In the genomic region with DNA sequence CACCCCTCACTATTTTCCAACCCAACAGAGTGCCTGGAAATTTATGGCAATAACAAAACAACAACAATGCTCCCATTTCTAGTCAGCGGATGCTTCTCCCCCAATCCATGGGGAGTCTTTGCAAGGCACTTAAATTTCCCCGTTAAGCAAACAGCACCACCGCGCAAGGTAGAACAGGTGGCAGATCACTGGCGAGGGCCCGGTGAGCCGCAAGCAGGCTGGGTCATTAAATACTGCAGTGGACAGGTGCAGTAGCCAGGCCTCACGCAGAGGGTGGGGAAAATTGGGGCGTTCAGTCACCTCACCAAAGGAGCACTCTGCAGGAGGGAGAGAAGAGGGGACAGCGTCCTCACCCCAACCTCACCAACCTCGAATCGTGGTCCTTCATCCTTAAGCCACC, we compare ENCODE assay signal across 26 cellular contexts.
"Had no signal": no experiment of that assay in that cellular context is flagged by ENCODE, and none has a peak within 500 bp of the region (broad histone marks: within the 10 kb centered on the region; RNA-seq: fewer than 3 reads in every experiment).

No MANE protein-coding gene starts in this region.

- DNase-seq: activated CD4-positive, alpha-beta T cell treated with anti-CD3 and anti-CD28 coated beads for 4 hours; activated CD4-positive, alpha-beta T cell treated with anti-CD3 and anti-CD28 coated beads, Interleukin-2, amount 50 U/mL, for 48 hours; activated CD8-positive, alpha-beta memory T cell treated with anti-CD3 and anti-CD28 coated beads for 24 hours; activated effector memory CD4-positive, alpha-beta T cell treated with anti-CD3 and anti-CD28 coated beads, Interleukin-2, amount 50 U/mL, for 16 hours; activated naive CD4-positive, alpha-beta T cell treated with anti-CD3 and anti-CD28 coated beads for 36 hours; activated naive CD8-positive, alpha-beta T cell treated with anti-CD3 and anti-CD28 coated beads for 36 hours; activated T-cell treated with anti-CD3 and anti-CD28 coated beads, Interleukin-2, amount 50 U/mL, for 1 hour; adrenal gland; aorta; body of pancreas; cerebellar nuclear complex; effector memory CD4-positive, alpha-beta T cell; erythroblast; gastrocnemius medialis; glutamatergic neuron; left lung; lower lobe of right lung; mesenchymal stem cell; naive thymus-derived CD8-positive, alpha-beta T cell; occipital lobe; psoas muscle; stimulated activated CD4-positive, alpha-beta T cell treated with anti-CD3 and anti-CD28 coated beads, Interleukin-1b, Interleukin-23, amount 100 ng/mL, for 48 hours; stimulated activated CD4-positive, alpha-beta T cell treated with anti-CD3 and anti-CD28 coated beads, Interleukin-4, amount 100 ng/mL, for 4 hours; stimulated activated CD8-positive, alpha-beta memory T cell treated with anti-CD3 and anti-CD28 coated beads, Interleukin-4, amount 100 ng/mL, for 48 hours; stimulated activated naive CD8-positive, alpha-beta T cell treated with anti-CD3 and anti-CD28 coated beads, Interleukin-15, amount 100 ng/mL, for 72 hours had no signal

- ATAC-seq: body of pancreas; gastrocnemius medialis; left lung; lower lobe of right lung; naive thymus-derived CD8-positive, alpha-beta T cell; psoas muscle; stimulated activated memory B cell treated with anti-CD40 and anti-IgM and Interleukin-4, amounts not matched to agents 10 μg/mL and 1 μg/mL and 100 μg/mL, for 72 hours; stimulated activated naive CD8-positive, alpha-beta T cell treated with anti-CD3 and anti-CD28 coated beads, Interleukin-15, amount 100 ng/mL, for 72 hours had no signal
